ENCODE assay signal across 21 cellular contexts in the genomic region with DNA sequence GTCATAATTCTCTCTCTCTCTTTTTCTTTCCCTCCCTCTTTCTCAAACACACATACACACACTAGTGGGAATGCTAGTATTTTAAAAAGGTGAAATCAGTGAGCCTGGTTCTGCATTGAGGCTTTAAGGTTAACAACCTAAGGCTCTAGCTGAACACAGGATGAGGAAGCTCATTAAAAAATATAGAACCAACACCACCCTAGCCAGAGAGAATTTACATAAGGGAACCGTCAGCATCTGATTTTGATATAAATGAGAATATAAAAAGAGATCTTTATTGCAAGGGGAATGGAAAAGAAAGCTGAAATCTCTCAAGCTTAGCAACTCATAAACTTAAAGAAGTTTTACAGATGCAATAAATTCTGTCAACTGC.
DNase-seq lines count a peak whose midpoint lies in the region; ATAC-seq and TF ChIP-seq lines count a peak whose summit lies in the region.
"Had no signal": no experiment of that assay in that cellular context is flagged by ENCODE, and none has a peak within 500 bp of the region (broad histone marks: within the 10 kb centered on the region; RNA-seq: fewer than 3 reads in every experiment).

No MANE protein-coding gene starts in this region.

- no peak for TF ChIP-seq RAD21 in IMR-90 (IDR thresholded peaks at IDR 0.05; ENCODE audit: low read length)

- in situ Hi-C loops in IMR-90 (cut with MboI; ENCODE audit: low sequenced_read_pairs), result no loop called here

- H3K4me2 ChIP-seq in IMR-90 (ENCODE audit: low read depth, low read length), result no peak overlapping the region
- H3K4me2 ChIP-seq: BLaER1 treated with 17β-estradiol and CSF1 and Interleukin-3, amounts not matched to agents 10 nM and 100 nM had no signal

- H3K4ac ChIP-seq in IMR-90 (ENCODE audit: low read depth, low read length), result no peak overlapping the region

- no CpG with 5 or more reads among the region's 1 CpG for WGBS in IMR-90 (ENCODE audit: extremely low coverage in 2 of 2, insufficient read length in 1 of 2), 2 experiments
- WGBS in stomach, 5 donors, result 80 to 93% (median 83%) methylated on average over 1 of the region's 1 CpG

- H2AFZ ChIP-seq in IMR-90 (replicated peaks; ENCODE audit: low read length, poor library complexity), result no peak overlapping the region
- H2AFZ ChIP-seq: GM23248 had no signal

- CTCF ChIA-PET in IMR-90 (lab: Yijun Ruan, JAX), result interaction anchor here (0.9 to 1.0 kb wide), 2 partner anchors 12 to 15 kb away, joined by 3 to 5 read pairs; no protein-coding TSS in a partner anchor

- no peak overlapping the region for H3K4me3 ChIP-seq in IMR-90 (ENCODE audit: insufficient read depth, low read depth, low read length)
- H3K4me3 ChIP-seq in mucosa of rectum (ENCODE audit: low read length in 2 of 2), result peak overlapping the region in 1 of 2 donors; percentile 14
- H3K4me3 ChIP-seq in stomach smooth muscle (ENCODE audit: low read length in 2 of 2), result no peak overlapping the region
- no peak overlapping the region for H3K4me3 ChIP-seq in stomach
- H3K4me3 ChIP-seq: BLaER1 treated with 17β-estradiol and CSF1 and Interleukin-3, amounts not matched to agents 10 nM and 100 nM; GM12878; GM23248 had no signal

- no peak overlapping the region for H3K56ac ChIP-seq in IMR-90 (ENCODE audit: extremely low read depth, insufficient read depth, low read length)

- H3K14ac ChIP-seq in IMR-90 (replicated peaks; ENCODE audit: low read depth, low read length), result 0 out of 2 replicates have a peak overlapping the region, but pooled peaks have one; percentile 16

- no peaks in the 10 kb centered on the region for H3K79me1 ChIP-seq in IMR-90 (ENCODE audit: low read depth in 1 of 2, low read length in 2 of 2)

- no peak overlapping the region for H4K5ac ChIP-seq in IMR-90 (ENCODE audit: low read depth, low read length)

- DNase-seq in IMR-90 (no peak), left colon (no peak), retina (no peak), COR-L47 (lab: John Stamatoyannopoulos, UW) (no peak), stomach (no peak)
- DNase-seq in stimulated activated CD4-positive, alpha-beta T cell treated with anti-CD3 and anti-CD28 coated beads, Interleukin-2, amount 100 ng/mL, for 24 hours, result no peak
- DNase-seq: BE2C; CD4-positive, alpha-beta T cell; CD8-positive, alpha-beta memory T cell; DMS 273 treated with DMSO at 0.1 percent for 48 hours; DMS79; EL; GDM1; GM23248; H7; HCEC 1CT had no signal

- H2AK5ac ChIP-seq in IMR-90 (ENCODE audit: low read depth, low read length), result no peak overlapping the region

- no peak overlapping the region for H2BK120ac ChIP-seq in IMR-90 (ENCODE audit: low read depth, low read length)

- no peak overlapping the region for H4K91ac ChIP-seq in IMR-90 (ENCODE audit: insufficient read depth, low read depth, low read length)

- no TSS peak for BruUV-seq in IMR-90 (replicated peaks; lab: Mats Ljungman, UMichigan)

- no peak for TF ChIP-seq EP300 in stomach (IDR thresholded peaks at IDR 0.05)

- H3K4me1 ChIP-seq in IMR-90 (ENCODE audit: control insufficient read depth, insufficient read depth, low read length), result peaks cover 7% of the 10 kb centered on the region
- H3K4me1 ChIP-seq in mucosa of rectum (ENCODE audit: control insufficient read depth in 2 of 2, insufficient read depth in 2 of 2, low read length in 2 of 2), result peaks cover 0 to 18% of the 10 kb centered on the region in 2 donors
- no peaks in the 10 kb centered on the region for H3K4me1 ChIP-seq in stomach smooth muscle (ENCODE audit: control insufficient read depth, insufficient read depth, low read length)
- H3K4me1 ChIP-seq in stomach, result no peaks in the 10 kb centered on the region
- H3K4me1 ChIP-seq: BE2C had no signal

- no peak overlapping the region for H4K8ac ChIP-seq in IMR-90 (ENCODE audit: low read depth in 2 of 2, low read length in 2 of 2)

- H2BK20ac ChIP-seq in IMR-90 (ENCODE audit: low read depth, low read length), result no peak overlapping the region

- TF ChIP-seq CTCF in IMR-90 (conservative IDR thresholded peaks at IDR 0.05; ENCODE audit: low read depth, low read length) (no peak), stomach (IDR thresholded peaks at IDR 0.05) (no peak)

- intact Hi-C loops in IMR-90 (cut with micrococcal nuclease) (no loop called here), left colon (cut with DNase I, micrococcal nuclease) (no loop called here), stomach (cut with DNase I; ENCODE audit: low total_unique reads) (no loop called here)

- no peak overlapping the region for H3K18ac ChIP-seq in IMR-90 (ENCODE audit: low read depth, low read length)

- no peaks in the 10 kb centered on the region for H3K36me3 ChIP-seq in IMR-90 (ENCODE audit: control insufficient read depth, insufficient read depth, low read length)
- H3K36me3 ChIP-seq in mucosa of rectum (ENCODE audit: control insufficient read depth in 2 of 2, insufficient read depth in 2 of 2, low read length in 2 of 2), result peaks cover 0 to 6% of the 10 kb centered on the region in 2 donors
- peaks cover 47 to 57% of the 10 kb centered on the region in 2 donors for H3K36me3 ChIP-seq in stomach smooth muscle (ENCODE audit: control insufficient read depth in 2 of 2, insufficient read depth in 2 of 2, low read length in 2 of 2)
- peaks cover 4 to 65% (median 30%) of the 10 kb centered on the region in 4 donors for H3K36me3 ChIP-seq in stomach
- H3K36me3 ChIP-seq: BE2C; BLaER1 treated with 17β-estradiol and CSF1 and Interleukin-3, amounts not matched to agents 10 nM and 100 nM had no signal

- no peak for ATAC-seq in IMR-90 (ENCODE audit: low read depth)
- peak; percentile 90 for ATAC-seq in left colon
- ATAC-seq: GM12878 had no signal

- no peak overlapping the region for H2BK15ac ChIP-seq in IMR-90 (ENCODE audit: low read depth, low read length)

- no peak for TF ChIP-seq POLR2A in IMR-90 (IDR thresholded peaks at IDR 0.05; ENCODE audit: low read depth, low read length)
- TF ChIP-seq POLR2A in stomach (IDR thresholded peaks at IDR 0.05), result no peak

- dilution Hi-C loops in IMR-90 (cut with HindIII; ENCODE audit: low sequenced_read_pairs, unreplicated experiment), result no loop called here

- H2AK9ac ChIP-seq in IMR-90 (replicated peaks; ENCODE audit: low read depth, low read length, poor library complexity), result no peak overlapping the region

- no peak overlapping the region for H2BK5ac ChIP-seq in IMR-90 (ENCODE audit: low read depth, low read length, poor library complexity, severe bottlenecking)

- H4K20me1 ChIP-seq in IMR-90 (ENCODE audit: insufficient read depth, low read length), result no peaks in the 10 kb centered on the region
- H4K20me1 ChIP-seq: BLaER1 treated with 17β-estradiol and CSF1 and Interleukin-3, amounts not matched to agents 10 nM and 100 nM had no signal

- H3K9ac ChIP-seq in IMR-90 (ENCODE audit: low read depth, low read length) (no peak overlapping the region), mucosa of rectum (ENCODE audit: low read depth in 1 of 2, low read length in 2 of 2) (peak overlapping the region; percentile 8 to 20), stomach smooth muscle (ENCODE audit: low read length in 2 of 2) (no peak overlapping the region)
- H3K9ac ChIP-seq: BLaER1 treated with 17β-estradiol and CSF1 and Interleukin-3, amounts not matched to agents 10 nM and 100 nM; GM23248 had no signal

- no peak overlapping the region for H3K23ac ChIP-seq in IMR-90 (ENCODE audit: low read depth, low read length)

- no peaks in the 10 kb centered on the region for H3K9me1 ChIP-seq in IMR-90 (ENCODE audit: insufficient read depth, low read length)

- H3K27ac ChIP-seq in IMR-90 (ENCODE audit: insufficient read depth, low read length), result no peak overlapping the region
- H3K27ac ChIP-seq in mucosa of rectum (ENCODE audit: low read depth in 2 of 2, low read length in 2 of 2), result peak overlapping the region; percentile 71 to 83
- H3K27ac ChIP-seq in stomach smooth muscle (ENCODE audit: low read length), result peak overlapping the region; percentile 18
- no peak overlapping the region for H3K27ac ChIP-seq in stomach
- H3K27ac ChIP-seq: 22Rv1; BLaER1 treated with 17β-estradiol and CSF1 and Interleukin-3, amounts not matched to agents 10 nM and 100 nM; GM23248 had no signal

- POLR2A ChIA-PET in IMR-90 (lab: Charles Lee; ENCODE audit: unreplicated experiment), result no interaction called here

- no peaks in the 10 kb centered on the region for H3K27me3 ChIP-seq in IMR-90 (ENCODE audit: control insufficient read depth, insufficient read depth, low read length)
- H3K27me3 ChIP-seq in mucosa of rectum (ENCODE audit: control insufficient read depth in 2 of 2, insufficient read depth in 2 of 2, low read length in 2 of 2), result no peaks in the 10 kb centered on the region
- no peaks in the 10 kb centered on the region for H3K27me3 ChIP-seq in stomach smooth muscle (ENCODE audit: control insufficient read depth in 1 of 2, insufficient read depth in 2 of 2, low read length in 2 of 2)
- no peaks in the 10 kb centered on the region for H3K27me3 ChIP-seq in stomach
- H3K27me3 ChIP-seq: BE2C; BLaER1 treated with 17β-estradiol and CSF1 and Interleukin-3, amounts not matched to agents 10 nM and 100 nM had no signal

- no peaks in the 10 kb centered on the region for H3K9me3 ChIP-seq in IMR-90 (ENCODE audit: control insufficient read depth, insufficient read depth, low read length)
- no peaks in the 10 kb centered on the region for H3K9me3 ChIP-seq in mucosa of rectum (ENCODE audit: control insufficient read depth in 2 of 2, low read length in 2 of 2)
- no peaks in the 10 kb centered on the region for H3K9me3 ChIP-seq in stomach smooth muscle (ENCODE audit: control insufficient read depth in 2 of 2, low read length in 2 of 2)
- no peaks in the 10 kb centered on the region for H3K9me3 ChIP-seq in stomach
- H3K9me3 ChIP-seq: BE2C had no signal

TF ChIP-seq in IMR-90, 13 proteins besides CTCF, POLR2A, EP300 and RAD21:
- no peak for TF ChIP-seq BHLHE40 (IDR thresholded peaks at IDR 0.05; ENCODE audit: low read depth, low read length)

Comparison
In these comparisons a context has a peak if more than half of its experiments do, and no peak if none do; other contexts are left out.
1. H3K27ac ChIP-seq: peak in mucosa of rectum (2 of 2) and stomach smooth muscle (single experiment); none in IMR-90 (single experiment) and stomach (0 of 5).
2. H3K9ac ChIP-seq: peak in mucosa of rectum (2 of 2); none in IMR-90 (single experiment) and stomach smooth muscle (0 of 2).